ENCODE assay signal across 8 cellular contexts in genomic region chr19:45770192-45771101, GRCh38. TPM values are rescaled to one million over a fixed set of nuclear protein-coding genes. Genes with fewer than 3 reads are reported as not detected.
DNase-seq lines count a peak whose midpoint lies in the region; ATAC-seq, FAIRE-seq and TF ChIP-seq lines count a peak whose summit lies in the region.

No MANE protein-coding gene starts in this region.

- H3K9me3 Mint-ChIP-seq in IgD-negative memory B cell, result no peaks in the 10 kb centered on the region
- no peaks in the 10 kb centered on the region for H3K9me3 Mint-ChIP-seq in activated T-cell treated with anti-CD3 and anti-CD28 coated beads, Interleukin-2, amount 50 U/mL, for 4 hours

- H3K27me3 ChIP-seq in esophagus muscularis mucosa (no peaks in the 10 kb centered on the region), muscle layer of duodenum (ENCODE audit: low read depth, low read length) (no peaks in the 10 kb centered on the region)

- H3K4me3 ChIP-seq in esophagus muscularis mucosa (peak overlapping the region; percentile 87 to 98 (median 92)), muscle layer of duodenum (ENCODE audit: low read depth in 1 of 2, low read length in 2 of 2) (peak overlapping the region; percentile 64 to 93)

- H3K27me3 Mint-ChIP-seq in IgD-negative memory B cell, result peaks cover 4% of the 10 kb centered on the region
- H3K27me3 Mint-ChIP-seq in activated T-cell treated with anti-CD3 and anti-CD28 coated beads, Interleukin-2, amount 50 U/mL, for 4 hours (ENCODE audit: low read depth), result peaks cover 6% of the 10 kb centered on the region

- ATAC-seq in GM21526 (IDR thresholded peaks at IDR 0.05; ENCODE audit: low FRiP score, unreplicated experiment), result peak; percentile 42
- peak; percentile 78 for ATAC-seq in activated T-cell treated with anti-CD3 and anti-CD28 coated beads, Interleukin-2, amount 50 U/mL, for 4 hours

- peak overlapping the region; percentile 86 to 100 (median 95) for H3K4me3 Mint-ChIP-seq in IgD-negative memory B cell
- H3K4me3 Mint-ChIP-seq in activated T-cell treated with anti-CD3 and anti-CD28 coated beads, Interleukin-2, amount 50 U/mL, for 4 hours, result peak overlapping the region; percentile 80

- intact Hi-C loops in esophagus muscularis mucosa (cut with DNase I), result no loop called here

- DNase-seq in D721Med (ENCODE audit: insufficient read length, low spot score) (peak; percentile 98), OCI-M2 (lab: John Stamatoyannopoulos, UW; ENCODE audit: unreplicated experiment) (peak; percentile 60), esophagus muscularis mucosa (ENCODE audit: extremely low spot score) (peak; percentile 99)
- peak; percentile 90 for DNase-seq in activated T-cell treated with anti-CD3 and anti-CD28 coated beads, Interleukin-2, amount 50 U/mL, for 4 hours
- peak; percentile 71 for DNase-seq in stimulated activated CD8-positive, alpha-beta memory T cell treated with anti-CD3 and anti-CD28 coated beads, Interleukin-7, amount 100 ng/mL, for 24 hours (ENCODE audit: low read depth)

- 16% methylated on average over 5 of the region's 79 CpGs for WGBS in esophagus muscularis mucosa

- H3K27ac ChIP-seq in esophagus muscularis mucosa (replicated peaks in 1 of 4) (peak overlapping the region; percentile 91 to 98 (median 97)), muscle layer of duodenum (ENCODE audit: low read length) (peak overlapping the region; percentile 63)

- TF ChIP-seq EP300 in esophagus muscularis mucosa (IDR thresholded peaks at IDR 0.05), result no peak

- no peak for FAIRE-seq in D721Med (lab: Jason Lieb, UNC)

- H3K4me1 ChIP-seq in esophagus muscularis mucosa (peaks cover 29 to 62% (median 52%) of the 10 kb centered on the region in 4 donors), muscle layer of duodenum (ENCODE audit: control insufficient read depth in 1 of 2, insufficient read depth in 2 of 2, low read length in 2 of 2) (peaks cover 10 to 41% of the 10 kb centered on the region in 2 donors)

- H3K9me3 ChIP-seq in esophagus muscularis mucosa (no peaks in the 10 kb centered on the region), muscle layer of duodenum (ENCODE audit: control insufficient read depth in 1 of 2, low read length in 2 of 2) (no peaks in the 10 kb centered on the region)

- H3K36me3 ChIP-seq in esophagus muscularis mucosa (peaks cover 9 to 41% (median 23%) of the 10 kb centered on the region in 4 donors), muscle layer of duodenum (ENCODE audit: control insufficient read depth in 1 of 2, insufficient read depth in 2 of 2, low read length in 2 of 2) (peaks cover 0 to 12% of the 10 kb centered on the region in 2 donors)

- H3K4me1 Mint-ChIP-seq in IgD-negative memory B cell, result peaks cover 5 to 9% (median 5%) of the 10 kb centered on the region in 3 donors
- H3K4me1 Mint-ChIP-seq in activated T-cell treated with anti-CD3 and anti-CD28 coated beads, Interleukin-2, amount 50 U/mL, for 4 hours (ENCODE audit: low read depth), result peaks cover 12% of the 10 kb centered on the region

- peak; percentile 5 for TF ChIP-seq POLR2A in esophagus muscularis mucosa (IDR thresholded peaks at IDR 0.05; ENCODE audit: low read depth)

- peak; percentile 65 for TF ChIP-seq CTCF in D721Med (IDR thresholded peaks at IDR 0.05; ENCODE audit: insufficient read depth, missing control alignments)
- peak; percentile 93 to 98 (median 97) for TF ChIP-seq CTCF in esophagus muscularis mucosa (IDR thresholded peaks at IDR 0.05)

- H3K36me3 Mint-ChIP-seq in IgD-negative memory B cell, result no peaks in the 10 kb centered on the region
- H3K36me3 Mint-ChIP-seq in activated T-cell treated with anti-CD3 and anti-CD28 coated beads, Interleukin-2, amount 50 U/mL, for 4 hours (ENCODE audit: insufficient read depth), result no peaks in the 10 kb centered on the region

- peak overlapping the region; percentile 86 to 100 (median 94) for H3K27ac Mint-ChIP-seq in IgD-negative memory B cell

RNA-seq across cellular contexts. Expression of gene SIX5, which starts 1.4 kb away (rescaled TPM):
- polyA plus RNA-seq in IgD-negative memory B cell, result 0.41 TPM
- 1 to 10 TPM; 1.5 to 1.7 (median 1.6) TPM for total RNA-seq in activated T-cell treated with anti-CD3 and anti-CD28 coated beads, Interleukin-2, amount 50 U/mL, for 4 hours
- total RNA-seq in esophagus muscularis mucosa, result 10 to 100 TPM; 18.2 to 39.9 (median 28.8) TPM

RNA-seq across cellular contexts. Expression of gene DMPK, which starts 11.8 kb away (rescaled TPM):
- 1.6 TPM for polyA plus RNA-seq in IgD-negative memory B cell
- 10 to 100 TPM; 19.9 to 22.6 (median 21.1) TPM for total RNA-seq in activated T-cell treated with anti-CD3 and anti-CD28 coated beads, Interleukin-2, amount 50 U/mL, for 4 hours
- total RNA-seq in esophagus muscularis mucosa, result 100 to 1,000 TPM; 247 to 487 (median 347) TPM

RNA-seq across cellular contexts. Expression of gene DMWD, which starts 22.2 kb away (rescaled TPM):
- polyA plus RNA-seq in IgD-negative memory B cell, result 16.7 TPM
- 10 to 100 TPM; 53.3 to 60.5 (median 54.2) TPM for total RNA-seq in activated T-cell treated with anti-CD3 and anti-CD28 coated beads, Interleukin-2, amount 50 U/mL, for 4 hours
- total RNA-seq in esophagus muscularis mucosa, result 10 to 100 TPM; 56.0 to 88.7 (median 63.3) TPM

RNA-seq across cellular contexts. Expression of gene MEIOSIN, which starts 37.2 kb away (rescaled TPM):
- not detected for polyA plus RNA-seq in IgD-negative memory B cell
- not detected for total RNA-seq in activated T-cell treated with anti-CD3 and anti-CD28 coated beads, Interleukin-2, amount 50 U/mL, for 4 hours
- not detected for total RNA-seq in esophagus muscularis mucosa

RNA-seq across cellular contexts. Expression of gene FBXO46, which starts 39.8 kb away (rescaled TPM):
- 23.7 TPM for polyA plus RNA-seq in IgD-negative memory B cell
- total RNA-seq in activated T-cell treated with anti-CD3 and anti-CD28 coated beads, Interleukin-2, amount 50 U/mL, for 4 hours, result 10 to 100 TPM; 29.5 to 33.3 (median 29.8) TPM
- 10 to 100 TPM in 3 of 4 donors, 1 to 10 TPM in 1; 8.6 to 27.7 (median 18.2) TPM for total RNA-seq in esophagus muscularis mucosa

Comparison
In these comparisons a context has a peak if more than half of its experiments do, and no peak if none do; other contexts are left out.
1. Peak in every context shown above with its lines: DNase-seq, ATAC-seq, H3K4me3 ChIP-seq and H3K27ac ChIP-seq.
2. RNA of gene SIX5, which starts 1.4 kb away (total RNA-seq): 18.2 to 39.9 TPM in esophagus muscularis mucosa; 1.5 to 1.7 TPM in activated T-cell treated with anti-CD3 and anti-CD28 coated beads, Interleukin-2, amount 50 U/mL, for 4 hours; every median in the first group is over 4 times any median in the second.
3. RNA of gene DMPK, which starts 11.8 kb away (total RNA-seq): 247 to 487 TPM in esophagus muscularis mucosa; 19.9 to 22.6 TPM in activated T-cell treated with anti-CD3 and anti-CD28 coated beads, Interleukin-2, amount 50 U/mL, for 4 hours; every median in the first group is over 10 times any median in the second.